ENCODE assay signal across 9 cellular contexts in the genomic region with DNA sequence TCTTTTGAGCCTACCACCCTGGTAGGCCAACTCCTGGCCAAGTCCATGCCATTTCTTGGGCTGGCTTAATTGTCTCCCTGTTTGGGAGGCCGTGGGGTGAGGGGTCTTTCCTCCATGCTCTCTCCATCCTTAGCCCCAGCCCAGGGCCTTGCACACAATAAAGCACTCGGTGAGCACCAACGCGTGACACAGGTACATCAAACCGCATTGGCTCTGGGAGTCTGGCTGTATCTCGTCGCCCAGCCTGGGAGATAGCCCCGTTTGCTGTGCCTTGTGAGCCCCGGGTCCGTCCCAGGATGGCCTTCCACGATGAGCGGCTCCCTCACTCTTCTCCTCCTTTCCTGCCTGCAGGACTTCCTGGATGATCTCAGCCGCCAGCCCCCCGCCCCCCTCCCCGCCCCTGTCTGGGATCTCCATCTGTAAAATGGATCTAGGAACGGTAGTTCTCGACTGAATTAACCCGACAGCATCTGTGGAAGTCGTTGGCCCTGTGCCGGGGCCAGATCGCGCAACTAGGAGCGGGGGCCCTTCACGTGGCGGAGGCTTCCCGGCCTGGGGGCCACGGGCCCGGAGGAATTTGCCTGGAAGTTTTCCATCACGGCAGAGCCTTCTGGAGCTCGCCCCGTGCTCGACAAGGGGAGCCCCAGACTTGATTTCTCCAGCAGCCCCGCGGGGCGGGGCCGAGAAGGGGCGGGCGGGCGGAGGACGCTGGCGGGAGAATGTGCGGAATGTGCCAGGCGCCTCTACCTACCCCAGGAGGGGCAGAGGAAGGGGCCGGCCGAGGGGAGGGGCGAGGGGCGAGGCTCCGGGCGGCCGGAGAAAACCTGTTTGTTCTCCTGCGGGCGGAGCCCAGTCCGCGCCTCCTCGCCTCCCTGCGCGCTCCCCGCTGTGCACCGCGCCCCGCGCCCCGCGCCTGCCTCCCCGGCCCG. TPM values are rescaled to one million over a fixed set of nuclear protein-coding genes. Genes with fewer than 3 reads are reported as not detected.
DNase-seq lines count a peak whose midpoint lies in the region; ATAC-seq, FAIRE-seq and TF ChIP-seq lines count a peak whose summit lies in the region.
"Had no signal": no experiment of that assay in that cellular context is flagged by ENCODE, and none has a peak within 500 bp of the region (broad histone marks: within the 10 kb centered on the region; RNA-seq: fewer than 3 reads in every experiment).

A gene (plus strand): TSS at position 852 of the 929 bp plus-strand sequence. CDS start 16,423 bp downstream, outside the sequence.

- FAIRE-seq in GM12892 (lab: Jason Lieb, UNC) = no peak

- TF ChIP-seq POLR2A in suprapubic skin (IDR thresholded peaks at IDR 0.05) (no peak), GM12892 (IDR thresholded peaks at IDR 0.05; ENCODE audit: low read depth, low read length) (no peak)

- no peaks in the 10 kb centered on the region for H3K36me3 Mint-ChIP-seq in T-helper 17 cell (ENCODE audit: low read depth)

- no peaks in the 10 kb centered on the region for H3K4me1 Mint-ChIP-seq in T-helper 17 cell

- WGBS in suprapubic skin = 27% methylated on average over 6 of the region's 66 CpGs

- no peaks in the 10 kb centered on the region for H3K27me3 ChIP-seq in iPS-15b (ENCODE audit: control insufficient read depth, insufficient read depth, low read length)
- no peaks in the 10 kb centered on the region for H3K27me3 ChIP-seq in suprapubic skin

- H3K27ac ChIP-seq in suprapubic skin = peak within 1 kb of the TSS; percentile 56

- peak within 1 kb of the TSS; percentile 19 for H3K4me3 Mint-ChIP-seq in T-helper 17 cell

- H3K27ac Mint-ChIP-seq in T-helper 17 cell = no peak within 1 kb of the TSS

- TF ChIP-seq EP300 in suprapubic skin (IDR thresholded peaks at IDR 0.05) = no peak

- ATAC-seq in T-helper 17 cell (no peak), GM19397 (IDR thresholded peaks at IDR 0.05; ENCODE audit: unreplicated experiment) (no peak), HG02973 (IDR thresholded peaks at IDR 0.05; ENCODE audit: unreplicated experiment) (no peak)

- H3K4me1 ChIP-seq in iPS-15b (ENCODE audit: control insufficient read depth, insufficient read depth, low read length) = no peaks in the 10 kb centered on the region
- H3K4me1 ChIP-seq in suprapubic skin = peaks cover 24% of the 10 kb centered on the region

- H3K9ac ChIP-seq in iPS-15b (ENCODE audit: low read depth, low read length) = no peak within 1 kb of the TSS

- no peaks in the 10 kb centered on the region for H3K9me3 ChIP-seq in T-helper 17 cell (ENCODE audit: control insufficient read depth, low read length, poor library complexity, severe bottlenecking)
- no peaks in the 10 kb centered on the region for H3K9me3 ChIP-seq in iPS-15b (ENCODE audit: control insufficient read depth, insufficient read depth, low read length)
- no peaks in the 10 kb centered on the region for H3K9me3 ChIP-seq in suprapubic skin

- peak within 1 kb of the TSS; percentile 37 for H3K4me3 ChIP-seq in iPS-15b (ENCODE audit: low read depth, low read length)
- peak within 1 kb of the TSS; percentile 42 for H3K4me3 ChIP-seq in suprapubic skin

- no peak for TF ChIP-seq CTCF in suprapubic skin (IDR thresholded peaks at IDR 0.05)

- H3K36me3 ChIP-seq in iPS-15b (ENCODE audit: control insufficient read depth, insufficient read depth, low read length) (no peaks in the 10 kb centered on the region), suprapubic skin (no peaks in the 10 kb centered on the region)

- DNase-seq in NCI-H82 (lab: John Stamatoyannopoulos, UW) = peak; percentile 36
- DNase-seq in NCI-H82 treated with DMSO at 0.1 percent for 48 hours (lab: John Stamatoyannopoulos, UW; ENCODE audit: unreplicated experiment) = no peak
- no peak for DNase-seq in T-helper 17 cell
- no peak for DNase-seq in suprapubic skin (ENCODE audit: low spot score in 2 of 2)
- DNase-seq in GM12892 (ENCODE audit: insufficient read length) = no peak
- DNase-seq: DND-41 had no signal

- H3K27me3 Mint-ChIP-seq in T-helper 17 cell = peaks cover 26% of the 10 kb centered on the region

RNA-seq across cellular contexts. Expression of the gene that starts here (rescaled TPM):
- 10 to 100 TPM in 1 of 2 donors, 1 to 10 TPM in 1; 2.7 to 40.2 TPM for total RNA-seq in T-helper 17 cell
- total RNA-seq in suprapubic skin = 10 to 100 TPM; 50.1 to 81.3 (median 66.1) TPM
- 9.6 TPM for polyA plus RNA-seq in GM12892 (2012; ENCODE audit: missing spikeins)
